3 cellular contexts compared by ENCODE assay signal in the genomic region with DNA sequence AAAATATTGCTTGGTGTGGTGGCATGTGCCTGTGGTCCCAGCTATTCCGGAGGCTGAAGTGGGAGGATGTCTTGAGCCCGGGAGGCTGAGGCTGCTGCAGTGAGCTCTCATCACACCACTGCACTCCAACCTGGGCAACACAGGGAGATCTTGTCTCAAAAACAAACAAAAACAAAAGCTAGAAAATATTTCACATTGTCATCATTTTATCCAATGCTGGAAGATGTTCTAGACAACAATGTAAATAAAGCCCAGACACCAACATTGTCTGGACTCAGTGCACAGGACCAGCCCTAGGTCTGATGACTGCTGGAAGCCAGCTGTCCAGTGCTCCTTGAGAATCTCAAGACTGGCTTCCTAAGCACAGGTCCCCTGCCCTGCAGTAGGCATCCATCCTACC.
A peak's percentile ranks its signal among the peaks of the same experiment; 100 is the strongest.
TF ChIP-seq lines count a peak whose summit lies in the region.

No MANE protein-coding gene starts in this region.

TF ChIP-seq in A549, 52 proteins besides CTCF, POLR2A, EP300 and RAD21:
- TF ChIP-seq ZFP36 (IDR thresholded peaks at IDR 0.05; ENCODE audit: borderline replicate concordance, partially characterized antibody): no peak
- TF ChIP-seq NR3C1 (IDR thresholded peaks at IDR 0.05): no peak
- TF ChIP-seq FOXS1 (CRISPR knock-in tag; IDR thresholded peaks at IDR 0.05): no peak
- TF ChIP-seq FOSL2 (IDR thresholded peaks at IDR 0.05): no peak
- no peak for TF ChIP-seq FOSL2 (CRISPR knock-in tag; IDR thresholded peaks at IDR 0.05)
- TF ChIP-seq MAFK (IDR thresholded peaks at IDR 0.05; ENCODE audit: partially characterized antibody): peak; percentile 60
TF ChIP-seq in A549: peak in this region for 1.

TF ChIP-seq in GM23338, 12 proteins besides CTCF, POLR2A, EP300 and RAD21 (continues in another document):
- TF ChIP-seq STAT1 (IDR thresholded peaks at IDR 0.05; ENCODE audit: unreplicated experiment) (no peak), NANOG (IDR thresholded peaks at IDR 0.05; ENCODE audit: borderline replicate concordance) (no peak), EZH2 (IDR thresholded peaks at IDR 0.05; ENCODE audit: low read depth, unreplicated experiment) (no peak), EZH2phosphoT487 (IDR thresholded peaks at IDR 0.05; ENCODE audit: unreplicated experiment) (no peak), CREB1 (CRISPR knock-in tag; IDR thresholded peaks at IDR 0.05; ENCODE audit: low read depth) (no peak), ZNF462 (CRISPR knock-in tag; IDR thresholded peaks at IDR 0.05) (no peak), ZNF114 (CRISPR knock-in tag; IDR thresholded peaks at IDR 0.05) (no peak), ZNF331 (CRISPR knock-in tag; IDR thresholded peaks at IDR 0.05; ENCODE audit: low read depth) (no peak), JUNB (IDR thresholded peaks at IDR 0.05; ENCODE audit: unreplicated experiment) (no peak), POLR2AphosphoS5 (IDR thresholded peaks at IDR 0.05; ENCODE audit: low read depth) (no peak)
- TF ChIP-seq, protein P1, sequence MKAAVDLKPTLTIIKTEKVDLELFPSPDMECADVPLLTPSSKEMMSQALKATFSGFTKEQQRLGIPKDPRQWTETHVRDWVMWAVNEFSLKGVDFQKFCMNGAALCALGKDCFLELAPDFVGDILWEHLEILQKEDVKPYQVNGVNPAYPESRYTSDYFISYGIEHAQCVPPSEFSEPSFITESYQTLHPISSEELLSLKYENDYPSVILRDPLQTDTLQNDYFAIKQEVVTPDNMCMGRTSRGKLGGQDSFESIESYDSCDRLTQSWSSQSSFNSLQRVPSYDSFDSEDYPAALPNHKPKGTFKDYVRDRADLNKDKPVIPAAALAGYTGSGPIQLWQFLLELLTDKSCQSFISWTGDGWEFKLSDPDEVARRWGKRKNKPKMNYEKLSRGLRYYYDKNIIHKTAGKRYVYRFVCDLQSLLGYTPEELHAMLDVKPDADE (IDR thresholded peaks at IDR 0.05): no peak

TF ChIP-seq in WTC11, 78 proteins besides CTCF, POLR2A, EP300 and RAD21:
- TF ChIP-seq ZSCAN18 (CRISPR knock-in tag; IDR thresholded peaks at IDR 0.05): no peak
- TF ChIP-seq E2F5 (CRISPR knock-in tag; IDR thresholded peaks at IDR 0.05): no peak
- TF ChIP-seq NR3C1 (CRISPR knock-in tag; conservative IDR thresholded peaks at IDR 0.05; ENCODE audit: low read depth): no peak
- no peak for TF ChIP-seq CDX4 (CRISPR knock-in tag; IDR thresholded peaks at IDR 0.05; ENCODE audit: borderline replicate concordance)
- no peak for TF ChIP-seq JUN (CRISPR knock-in tag; IDR thresholded peaks at IDR 0.05)
- no peak for TF ChIP-seq ZBTB21 (CRISPR knock-in tag; IDR thresholded peaks at IDR 0.05; ENCODE audit: borderline replicate concordance)
- TF ChIP-seq, protein P2, sequence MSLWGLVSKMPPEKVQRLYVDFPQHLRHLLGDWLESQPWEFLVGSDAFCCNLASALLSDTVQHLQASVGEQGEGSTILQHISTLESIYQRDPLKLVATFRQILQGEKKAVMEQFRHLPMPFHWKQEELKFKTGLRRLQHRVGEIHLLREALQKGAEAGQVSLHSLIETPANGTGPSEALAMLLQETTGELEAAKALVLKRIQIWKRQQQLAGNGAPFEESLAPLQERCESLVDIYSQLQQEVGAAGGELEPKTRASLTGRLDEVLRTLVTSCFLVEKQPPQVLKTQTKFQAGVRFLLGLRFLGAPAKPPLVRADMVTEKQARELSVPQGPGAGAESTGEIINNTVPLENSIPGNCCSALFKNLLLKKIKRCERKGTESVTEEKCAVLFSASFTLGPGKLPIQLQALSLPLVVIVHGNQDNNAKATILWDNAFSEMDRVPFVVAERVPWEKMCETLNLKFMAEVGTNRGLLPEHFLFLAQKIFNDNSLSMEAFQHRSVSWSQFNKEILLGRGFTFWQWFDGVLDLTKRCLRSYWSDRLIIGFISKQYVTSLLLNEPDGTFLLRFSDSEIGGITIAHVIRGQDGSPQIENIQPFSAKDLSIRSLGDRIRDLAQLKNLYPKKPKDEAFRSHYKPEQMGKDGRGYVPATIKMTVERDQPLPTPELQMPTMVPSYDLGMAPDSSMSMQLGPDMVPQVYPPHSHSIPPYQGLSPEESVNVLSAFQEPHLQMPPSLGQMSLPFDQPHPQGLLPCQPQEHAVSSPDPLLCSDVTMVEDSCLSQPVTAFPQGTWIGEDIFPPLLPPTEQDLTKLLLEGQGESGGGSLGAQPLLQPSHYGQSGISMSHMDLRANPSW (CRISPR knock-in tag; conservative IDR thresholded peaks at IDR 0.05; ENCODE audit: low read depth): no peak
- TF ChIP-seq, protein P3, sequence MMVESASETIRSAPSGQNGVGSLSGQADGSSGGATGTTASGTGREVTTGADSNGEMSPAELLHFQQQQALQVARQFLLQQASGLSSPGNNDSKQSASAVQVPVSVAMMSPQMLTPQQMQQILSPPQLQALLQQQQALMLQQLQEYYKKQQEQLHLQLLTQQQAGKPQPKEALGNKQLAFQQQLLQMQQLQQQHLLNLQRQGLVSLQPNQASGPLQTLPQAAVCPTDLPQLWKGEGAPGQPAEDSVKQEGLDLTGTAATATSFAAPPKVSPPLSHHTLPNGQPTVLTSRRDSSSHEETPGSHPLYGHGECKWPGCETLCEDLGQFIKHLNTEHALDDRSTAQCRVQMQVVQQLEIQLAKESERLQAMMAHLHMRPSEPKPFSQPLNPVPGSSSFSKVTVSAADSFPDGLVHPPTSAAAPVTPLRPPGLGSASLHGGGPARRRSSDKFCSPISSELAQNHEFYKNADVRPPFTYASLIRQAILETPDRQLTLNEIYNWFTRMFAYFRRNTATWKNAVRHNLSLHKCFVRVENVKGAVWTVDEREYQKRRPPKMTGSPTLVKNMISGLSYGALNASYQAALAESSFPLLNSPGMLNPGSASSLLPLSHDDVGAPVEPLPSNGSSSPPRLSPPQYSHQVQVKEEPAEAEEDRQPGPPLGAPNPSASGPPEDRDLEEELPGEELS (CRISPR knock-in tag; IDR thresholded peaks at IDR 0.05): no peak
- TF ChIP-seq, protein P4, sequence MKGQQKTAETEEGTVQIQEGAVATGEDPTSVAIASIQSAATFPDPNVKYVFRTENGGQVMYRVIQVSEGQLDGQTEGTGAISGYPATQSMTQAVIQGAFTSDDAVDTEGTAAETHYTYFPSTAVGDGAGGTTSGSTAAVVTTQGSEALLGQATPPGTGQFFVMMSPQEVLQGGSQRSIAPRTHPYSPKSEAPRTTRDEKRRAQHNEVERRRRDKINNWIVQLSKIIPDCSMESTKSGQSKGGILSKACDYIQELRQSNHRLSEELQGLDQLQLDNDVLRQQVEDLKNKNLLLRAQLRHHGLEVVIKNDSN (CRISPR knock-in tag; IDR thresholded peaks at IDR 0.05): no peak
- no peak for TF ChIP-seq SP1 (CRISPR knock-in tag; conservative IDR thresholded peaks at IDR 0.05)
- no peak for TF ChIP-seq ARID4B (CRISPR knock-in tag; IDR thresholded peaks at IDR 0.05; ENCODE audit: borderline replicate concordance)
- TF ChIP-seq PRRX2 (CRISPR knock-in tag; IDR thresholded peaks at IDR 0.05): no peak
- TF ChIP-seq RELA (CRISPR knock-in tag; IDR thresholded peaks at IDR 0.05; ENCODE audit: borderline replicate concordance): no peak
- no peak for TF ChIP-seq MXD4 (CRISPR knock-in tag; IDR thresholded peaks at IDR 0.05; ENCODE audit: borderline replicate concordance)
- TF ChIP-seq, protein P5, sequence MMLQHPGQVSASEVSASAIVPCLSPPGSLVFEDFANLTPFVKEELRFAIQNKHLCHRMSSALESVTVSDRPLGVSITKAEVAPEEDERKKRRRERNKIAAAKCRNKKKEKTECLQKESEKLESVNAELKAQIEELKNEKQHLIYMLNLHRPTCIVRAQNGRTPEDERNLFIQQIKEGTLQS (CRISPR knock-in tag; conservative IDR thresholded peaks at IDR 0.05): no peak
- no peak for TF ChIP-seq SOX15 (CRISPR knock-in tag; IDR thresholded peaks at IDR 0.05)
- TF ChIP-seq ZNF425 (CRISPR knock-in tag; conservative IDR thresholded peaks at IDR 0.05): no peak
- TF ChIP-seq, protein P6, sequence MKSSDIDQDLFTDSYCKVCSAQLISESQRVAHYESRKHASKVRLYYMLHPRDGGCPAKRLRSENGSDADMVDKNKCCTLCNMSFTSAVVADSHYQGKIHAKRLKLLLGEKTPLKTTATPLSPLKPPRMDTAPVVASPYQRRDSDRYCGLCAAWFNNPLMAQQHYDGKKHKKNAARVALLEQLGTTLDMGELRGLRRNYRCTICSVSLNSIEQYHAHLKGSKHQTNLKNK (CRISPR knock-in tag; IDR thresholded peaks at IDR 0.05): no peak
